In the genomic region with DNA sequence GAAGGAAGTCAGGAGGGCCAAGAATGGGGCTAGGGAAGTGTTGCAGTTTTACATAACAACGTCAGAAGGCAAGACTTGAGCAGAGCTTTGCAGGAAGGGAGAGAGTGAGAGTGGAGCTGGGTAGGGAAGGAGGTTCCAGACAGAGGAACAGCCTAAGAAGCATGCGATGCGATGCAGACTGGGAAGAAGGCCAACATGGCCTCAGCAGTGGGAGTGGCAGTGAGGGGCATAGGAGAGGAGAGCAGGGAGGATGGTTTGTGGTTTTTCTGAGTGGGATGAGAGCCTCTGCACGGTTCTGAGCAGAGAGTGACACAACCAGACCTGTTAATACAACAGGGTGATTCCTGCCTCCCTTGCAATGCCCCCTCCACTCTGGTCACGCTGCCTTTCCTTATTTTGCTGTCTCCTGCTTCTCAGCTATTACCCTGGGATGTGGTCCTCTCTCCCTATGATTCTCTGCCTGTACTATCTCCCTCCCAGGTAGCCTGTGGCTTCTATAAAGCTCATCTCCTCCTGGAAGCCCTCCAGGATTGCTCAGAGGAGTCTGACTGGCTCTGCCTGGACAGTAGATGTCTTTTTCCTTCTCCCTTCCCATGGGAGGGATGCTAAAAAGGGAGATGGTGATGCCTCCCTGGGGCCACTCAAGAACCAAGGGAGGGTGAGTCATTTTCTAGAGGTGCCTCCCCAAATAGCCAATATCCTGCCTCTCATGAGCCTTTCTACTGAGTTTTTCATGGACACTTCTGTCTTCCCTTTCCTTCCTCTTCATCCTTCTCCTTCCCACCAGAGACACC, we compare ENCODE assay signal across 11 cellular contexts.
DNase-seq lines count a peak whose midpoint lies in the region; ATAC-seq and TF ChIP-seq lines count a peak whose summit lies in the region.
"Had no signal": no experiment of that assay in that cellular context is flagged by ENCODE, and none has a peak within 500 bp of the region (broad histone marks: within the 10 kb centered on the region; RNA-seq: fewer than 3 reads in every experiment).

No MANE protein-coding gene starts in this region.

- DNase-seq in AG09319 (ENCODE audit: extremely low read depth, low read depth), result peak; percentile 59
- peak; percentile 30 for DNase-seq in HS-5 (ENCODE audit: low read depth)
- DNase-seq in adipocyte (ENCODE audit: low read depth), result peak; percentile 87
- peak; percentile 79 for DNase-seq in kidney tubule cell (ENCODE audit: low spot score)
- DNase-seq in KG1 (lab: John Stamatoyannopoulos, UW), result no peak
- DNase-seq in DMS114 treated with DMSO at 0.1 percent for 48 hours (lab: John Stamatoyannopoulos, UW; ENCODE audit: unreplicated experiment), result no peak
- DNase-seq in tibial artery, result no peak
- DNase-seq: activated CD8-positive, alpha-beta T cell treated with anti-CD3 and anti-CD28 coated beads for 36 hours had no signal

- H3K4me1 ChIP-seq in adipocyte (ENCODE audit: control insufficient read depth, insufficient read depth, low read length) (no peaks in the 10 kb centered on the region), tibial artery (no peaks in the 10 kb centered on the region)
- H3K4me1 ChIP-seq: SJSA1 had no signal

- H3K9me3 ChIP-seq in adipocyte (ENCODE audit: control insufficient read depth, low read length), result no peaks in the 10 kb centered on the region
- no peaks in the 10 kb centered on the region for H3K9me3 ChIP-seq in tibial artery
- H3K9me3 ChIP-seq: SJSA1 had no signal

- H3K27me3 ChIP-seq in adipocyte (replicated peaks; ENCODE audit: control insufficient read depth, insufficient read depth, low read length) (peaks cover 39% of the 10 kb centered on the region), tibial artery (peaks cover 0 to 54% of the 10 kb centered on the region in 2 donors)

- no peak for ATAC-seq in HG03175 (IDR thresholded peaks at IDR 0.05; ENCODE audit: unreplicated experiment)
- ATAC-seq: activated CD8-positive, alpha-beta T cell treated with anti-CD3 and anti-CD28 coated beads for 36 hours had no signal

- H3K9ac ChIP-seq in adipocyte (ENCODE audit: low read length), result no peak overlapping the region

- intact Hi-C loops in tibial artery (cut with DNase I; ENCODE audit: low total_unique reads), result no loop called here

- no peak overlapping the region for H3K27ac ChIP-seq in tibial artery
- H3K27ac ChIP-seq: epithelial cell of prostate, SJSA1 had no signal

- no peaks in the 10 kb centered on the region for H3K36me3 ChIP-seq in adipocyte (ENCODE audit: control insufficient read depth, insufficient read depth, low read length, severe bottlenecking)
- H3K36me3 ChIP-seq in tibial artery, result no peaks in the 10 kb centered on the region
- H3K36me3 ChIP-seq: SJSA1 had no signal

- TF ChIP-seq CTCF in AG09319 (IDR thresholded peaks at IDR 0.05; ENCODE audit: low read depth, low read length) (no peak), tibial artery (IDR thresholded peaks at IDR 0.05) (no peak)

- no peak overlapping the region for H3K4me3 ChIP-seq in adipocyte (ENCODE audit: low read length)
- no peak overlapping the region for H3K4me3 ChIP-seq in tibial artery
- H3K4me3 ChIP-seq: SJSA1 had no signal

Comparison
In these comparisons a context has a peak if more than half of its experiments do, and no peak if none do; other contexts are left out.
1. DNase-seq: peak in AG09319 (single experiment), HS-5 (single experiment), adipocyte (single experiment) and kidney tubule cell (single experiment); none in KG1 (single experiment), DMS114 treated with DMSO at 0.1 percent for 48 hours (single experiment) and tibial artery (0 of 2).